ENCODE assay signal across 3 cellular contexts in the genomic region with DNA sequence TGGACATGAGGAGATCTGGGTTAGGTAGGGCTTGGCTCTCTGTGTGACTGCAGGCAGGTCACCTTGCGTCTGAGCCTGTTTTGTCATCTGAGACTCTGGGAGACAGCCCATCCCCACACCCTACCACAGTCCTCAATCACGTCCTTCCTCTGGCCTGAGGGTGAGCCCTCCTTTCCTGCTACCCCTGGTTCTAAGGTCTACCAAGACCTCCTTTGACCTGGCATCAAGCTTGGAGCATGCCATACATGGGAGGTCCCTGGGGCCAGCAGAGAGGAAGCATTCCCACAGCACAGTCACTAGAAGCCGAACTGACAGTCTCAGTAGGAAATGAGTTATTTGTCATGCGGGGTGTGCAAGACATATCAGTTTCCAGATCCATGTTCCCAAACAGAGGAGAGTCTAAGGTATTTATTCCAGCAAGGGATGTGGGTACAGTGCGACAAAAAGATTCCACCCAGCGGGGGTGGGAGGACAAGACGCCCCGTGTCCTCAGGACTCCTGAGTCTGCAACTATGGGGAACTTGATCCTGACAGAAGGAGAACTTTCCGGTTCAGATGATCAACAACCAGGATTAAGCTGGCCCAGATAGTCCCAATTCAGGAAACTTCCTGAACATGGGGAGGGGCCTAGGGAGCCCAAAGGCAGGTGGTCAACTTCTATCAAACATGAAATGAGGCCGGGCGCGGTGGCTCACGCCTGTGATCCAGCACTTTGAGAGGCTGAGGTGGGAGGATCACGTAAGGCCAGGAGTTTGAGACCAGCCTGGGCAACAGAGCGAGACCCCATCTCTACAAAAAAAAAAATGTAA.
A peak's percentile ranks its signal among the peaks of the same experiment; 100 is the strongest.
TF ChIP-seq lines count a peak whose summit lies in the region.

No MANE protein-coding gene starts in this region.

TF ChIP-seq in HEK293, 187 proteins besides CTCF, POLR2A, EP300 and RAD21:
- TF ChIP-seq ZNF121 (tag by site-specific recombination; IDR thresholded peaks at IDR 0.05) (peak; percentile 67), ZNF274 (IDR thresholded peaks at IDR 0.05; ENCODE audit: low read length) (no peak), ZNF274 (tag by site-specific recombination; IDR thresholded peaks at IDR 0.05; ENCODE audit: borderline replicate concordance) (no peak), ZNF600 (tag by site-specific recombination; IDR thresholded peaks at IDR 0.05) (peak; percentile 65; the same call in 1 of the 2 replicates), ZNF16 (tag by site-specific recombination; IDR thresholded peaks at IDR 0.05; ENCODE audit: low read depth) (no peak)
TF ChIP-seq in HEK293: peak in this region for 2.

TF ChIP-seq in K562, 482 proteins besides CTCF, POLR2A, EP300 and RAD21:
- peak; percentile 76 for TF ChIP-seq ZNF121 (CRISPR knock-in tag; conservative IDR thresholded peaks at IDR 0.05)
- TF ChIP-seq, protein P1, sequence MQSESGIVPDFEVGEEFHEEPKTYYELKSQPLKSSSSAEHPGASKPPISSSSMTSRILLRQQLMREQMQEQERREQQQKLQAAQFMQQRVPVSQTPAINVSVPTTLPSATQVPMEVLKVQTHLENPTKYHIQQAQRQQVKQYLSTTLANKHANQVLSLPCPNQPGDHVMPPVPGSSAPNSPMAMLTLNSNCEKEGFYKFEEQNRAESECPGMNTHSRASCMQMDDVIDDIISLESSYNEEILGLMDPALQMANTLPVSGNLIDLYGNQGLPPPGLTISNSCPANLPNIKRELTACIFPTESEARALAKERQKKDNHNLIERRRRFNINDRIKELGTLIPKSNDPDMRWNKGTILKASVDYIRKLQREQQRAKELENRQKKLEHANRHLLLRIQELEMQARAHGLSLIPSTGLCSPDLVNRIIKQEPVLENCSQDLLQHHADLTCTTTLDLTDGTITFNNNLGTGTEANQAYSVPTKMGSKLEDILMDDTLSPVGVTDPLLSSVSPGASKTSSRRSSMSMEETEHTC (IDR thresholded peaks at IDR 0.05) = no peak

TF ChIP-seq in liver, 16 proteins besides CTCF, POLR2A, EP300 and RAD21:
- TF ChIP-seq, protein P2, sequence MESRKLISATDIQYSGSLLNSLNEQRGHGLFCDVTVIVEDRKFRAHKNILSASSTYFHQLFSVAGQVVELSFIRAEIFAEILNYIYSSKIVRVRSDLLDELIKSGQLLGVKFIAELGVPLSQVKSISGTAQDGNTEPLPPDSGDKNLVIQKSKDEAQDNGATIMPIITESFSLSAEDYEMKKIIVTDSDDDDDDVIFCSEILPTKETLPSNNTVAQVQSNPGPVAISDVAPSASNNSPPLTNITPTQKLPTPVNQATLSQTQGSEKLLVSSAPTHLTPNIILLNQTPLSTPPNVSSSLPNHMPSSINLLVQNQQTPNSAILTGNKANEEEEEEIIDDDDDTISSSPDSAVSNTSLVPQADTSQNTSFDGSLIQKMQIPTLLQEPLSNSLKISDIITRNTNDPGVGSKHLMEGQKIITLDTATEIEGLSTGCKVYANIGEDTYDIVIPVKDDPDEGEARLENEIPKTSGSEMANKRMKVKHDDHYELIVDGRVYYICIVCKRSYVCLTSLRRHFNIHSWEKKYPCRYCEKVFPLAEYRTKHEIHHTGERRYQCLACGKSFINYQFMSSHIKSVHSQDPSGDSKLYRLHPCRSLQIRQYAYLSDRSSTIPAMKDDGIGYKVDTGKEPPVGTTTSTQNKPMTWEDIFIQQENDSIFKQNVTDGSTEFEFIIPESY (IDR thresholded peaks at IDR 0.05) = no peak
- TF ChIP-seq NR2F2 (IDR thresholded peaks at IDR 0.05) = peak; percentile 91
- no peak for TF ChIP-seq EGR1 (IDR thresholded peaks at IDR 0.05; ENCODE audit: low read depth in 2 of 2)
- TF ChIP-seq YY1 (IDR thresholded peaks at IDR 0.05) = no peak
- TF ChIP-seq JUND (IDR thresholded peaks at IDR 0.05) = no peak
- TF ChIP-seq HNF4G (IDR thresholded peaks at IDR 0.05) = no peak
- TF ChIP-seq, protein P3, sequence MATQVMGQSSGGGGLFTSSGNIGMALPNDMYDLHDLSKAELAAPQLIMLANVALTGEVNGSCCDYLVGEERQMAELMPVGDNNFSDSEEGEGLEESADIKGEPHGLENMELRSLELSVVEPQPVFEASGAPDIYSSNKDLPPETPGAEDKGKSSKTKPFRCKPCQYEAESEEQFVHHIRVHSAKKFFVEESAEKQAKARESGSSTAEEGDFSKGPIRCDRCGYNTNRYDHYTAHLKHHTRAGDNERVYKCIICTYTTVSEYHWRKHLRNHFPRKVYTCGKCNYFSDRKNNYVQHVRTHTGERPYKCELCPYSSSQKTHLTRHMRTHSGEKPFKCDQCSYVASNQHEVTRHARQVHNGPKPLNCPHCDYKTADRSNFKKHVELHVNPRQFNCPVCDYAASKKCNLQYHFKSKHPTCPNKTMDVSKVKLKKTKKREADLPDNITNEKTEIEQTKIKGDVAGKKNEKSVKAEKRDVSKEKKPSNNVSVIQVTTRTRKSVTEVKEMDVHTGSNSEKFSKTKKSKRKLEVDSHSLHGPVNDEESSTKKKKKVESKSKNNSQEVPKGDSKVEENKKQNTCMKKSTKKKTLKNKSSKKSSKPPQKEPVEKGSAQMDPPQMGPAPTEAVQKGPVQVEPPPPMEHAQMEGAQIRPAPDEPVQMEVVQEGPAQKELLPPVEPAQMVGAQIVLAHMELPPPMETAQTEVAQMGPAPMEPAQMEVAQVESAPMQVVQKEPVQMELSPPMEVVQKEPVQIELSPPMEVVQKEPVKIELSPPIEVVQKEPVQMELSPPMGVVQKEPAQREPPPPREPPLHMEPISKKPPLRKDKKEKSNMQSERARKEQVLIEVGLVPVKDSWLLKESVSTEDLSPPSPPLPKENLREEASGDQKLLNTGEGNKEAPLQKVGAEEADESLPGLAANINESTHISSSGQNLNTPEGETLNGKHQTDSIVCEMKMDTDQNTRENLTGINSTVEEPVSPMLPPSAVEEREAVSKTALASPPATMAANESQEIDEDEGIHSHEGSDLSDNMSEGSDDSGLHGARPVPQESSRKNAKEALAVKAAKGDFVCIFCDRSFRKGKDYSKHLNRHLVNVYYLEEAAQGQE (IDR thresholded peaks at IDR 0.05) = no peak
- TF ChIP-seq, protein P4, sequence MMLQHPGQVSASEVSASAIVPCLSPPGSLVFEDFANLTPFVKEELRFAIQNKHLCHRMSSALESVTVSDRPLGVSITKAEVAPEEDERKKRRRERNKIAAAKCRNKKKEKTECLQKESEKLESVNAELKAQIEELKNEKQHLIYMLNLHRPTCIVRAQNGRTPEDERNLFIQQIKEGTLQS (IDR thresholded peaks at IDR 0.05) = no peak
- TF ChIP-seq HNF4A (conservative IDR thresholded peaks at IDR 0.05) = no peak
- peak in 1 of 2 donors; percentile 22 for TF ChIP-seq RXRA (IDR thresholded peaks at IDR 0.05)
- peak; percentile 49 for TF ChIP-seq SP1 (IDR thresholded peaks at IDR 0.05)
- TF ChIP-seq GABPA (IDR thresholded peaks at IDR 0.05 in 1 of 2, conservative IDR thresholded peaks at IDR 0.05 in 1 of 2) = no peak
